Comparison of ENCODE assay signal across 10 cellular contexts in the genomic region with DNA sequence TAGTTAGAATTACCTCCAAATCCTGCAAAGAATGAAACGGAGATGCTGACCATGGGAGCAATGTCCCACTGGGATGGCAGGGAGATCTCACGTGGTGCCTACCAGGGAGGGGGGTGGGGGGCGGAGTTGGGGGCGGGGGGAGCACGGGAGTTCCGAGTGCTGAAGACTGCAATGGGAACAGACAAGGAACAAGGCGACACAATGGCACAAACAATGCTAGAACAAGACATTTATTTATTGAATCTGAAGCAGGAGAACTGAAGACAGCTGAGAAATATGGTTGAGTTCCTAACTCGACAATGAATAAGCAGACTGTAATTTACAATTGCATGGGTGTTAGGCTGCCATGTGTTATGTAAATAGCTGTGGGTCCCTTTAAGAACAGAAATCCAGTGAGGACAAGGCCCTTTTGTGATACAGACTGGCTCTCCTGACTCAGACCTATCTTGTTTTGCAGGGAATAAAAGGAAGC.
A peak's percentile ranks its signal among the peaks of the same experiment; 100 is the strongest.
DNase-seq lines count a peak whose midpoint lies in the region; ATAC-seq and TF ChIP-seq lines count a peak whose summit lies in the region.
"Had no signal": no experiment of that assay in that cellular context is flagged by ENCODE, and none has a peak within 500 bp of the region (broad histone marks: within the 10 kb centered on the region; RNA-seq: fewer than 3 reads in every experiment).

No MANE protein-coding gene starts in this region.

- DNase-seq in Calu3 (no peak), NT2/D1 (ENCODE audit: low read depth, low spot score) (peak; percentile 81), cardiac muscle cell (ENCODE audit: low read depth in 1 of 2, low spot score in 1 of 2) (peak; percentile 32 to 36), SW 1271 (lab: John Stamatoyannopoulos, UW) (no peak)
- DNase-seq in activated CD4-positive, alpha-beta T cell treated with anti-CD3 and anti-CD28 coated beads for 48 hours, result no peak
- DNase-seq: activated effector memory CD4-positive, alpha-beta T cell treated with Interleukin-2 at 50 U/mL for 16 hours; NCI-H510A had no signal

- intact Hi-C loops in Calu3 (cut with micrococcal nuclease; ENCODE audit: unreplicated experiment), result loop anchor here (2.0 to 10.0 kb wide), 7 partner anchors 43 to 1273 kb away; partner anchors contain the start of genes CCNB2 and MINDY2

- H3K27ac Mint-ChIP-seq in Calu3 (ENCODE audit: unreplicated experiment), result peak overlapping the region; percentile 62

- BruUV-seq in Calu3 (replicated peaks; lab: Mats Ljungman, UMichigan), result no TSS peak

- H3K4me3 Mint-ChIP-seq in Calu3 (ENCODE audit: low read depth, unreplicated experiment), result peak overlapping the region; percentile 8

- H3K36me3 ChIP-seq in NT2/D1 (ENCODE audit: insufficient read depth, insufficient read length, low read length) (no peaks in the 10 kb centered on the region), cardiac muscle cell (no peaks in the 10 kb centered on the region), neuron (ENCODE audit: insufficient read depth, low read length) (no peaks in the 10 kb centered on the region)

- peaks cover 11% of the 10 kb centered on the region for H3K4me1 ChIP-seq in NT2/D1 (ENCODE audit: insufficient read depth, insufficient read length)
- peaks cover 21% of the 10 kb centered on the region for H3K4me1 ChIP-seq in cardiac muscle cell (ENCODE audit: low read depth)
- peaks cover 11% of the 10 kb centered on the region for H3K4me1 ChIP-seq in neuron (ENCODE audit: insufficient read depth, low read length)

- H2AFZ ChIP-seq in neuron (ENCODE audit: low read depth, low read length), result peak overlapping the region; percentile 37

- H3K9me3 ChIP-seq in NT2/D1 (ENCODE audit: insufficient read depth, low read length) (no peaks in the 10 kb centered on the region), cardiac muscle cell (ENCODE audit: low read depth) (no peaks in the 10 kb centered on the region), neuron (ENCODE audit: low read length) (no peaks in the 10 kb centered on the region)

- no peaks in the 10 kb centered on the region for H3K9me3 Mint-ChIP-seq in Calu3 (ENCODE audit: low read depth, unreplicated experiment)

- no peak overlapping the region for H3K9ac ChIP-seq in NT2/D1 (ENCODE audit: insufficient read length, low read depth)

- CTCF ChIA-PET in Calu3 (lab: Charles Lee), result interaction anchor here (0.6 to 1.6 kb wide), 3 partner anchors 233 to 541 kb away, joined by 3 to 7 read pairs (median 3); partner anchors contain the start of gene MINDY2

- H3K27me3 ChIP-seq in NT2/D1 (ENCODE audit: insufficient read depth, insufficient read length) (no peaks in the 10 kb centered on the region), cardiac muscle cell (no peaks in the 10 kb centered on the region), neuron (ENCODE audit: insufficient read depth, low read length) (no peaks in the 10 kb centered on the region)

- no peaks in the 10 kb centered on the region for H3K27me3 Mint-ChIP-seq in Calu3 (ENCODE audit: unreplicated experiment)

- TF ChIP-seq CTCF in Calu3 (IDR thresholded peaks at IDR 0.05; ENCODE audit: unreplicated experiment) (no peak), cardiac muscle cell (IDR thresholded peaks at IDR 0.05; ENCODE audit: low read depth, low read length) (no peak)

- H3K4me3 ChIP-seq in NT2/D1 (ENCODE audit: insufficient read length, low read depth) (no peak overlapping the region), cardiac muscle cell (no peak overlapping the region), neuron (ENCODE audit: low read length) (peak overlapping the region; percentile 41)

- ATAC-seq in HG03108 (IDR thresholded peaks at IDR 0.05; ENCODE audit: unreplicated experiment) (no peak), GM18870 (IDR thresholded peaks at IDR 0.05; ENCODE audit: unreplicated experiment) (no peak)

- peak overlapping the region; percentile 78 for H3K27ac ChIP-seq in cardiac muscle cell

- H3K36me3 Mint-ChIP-seq in Calu3 (ENCODE audit: insufficient read depth, unreplicated experiment), result no peaks in the 10 kb centered on the region

- H3K4me1 Mint-ChIP-seq in Calu3 (ENCODE audit: low read depth, unreplicated experiment), result peaks cover 60% of the 10 kb centered on the region

Comparison
In these comparisons a context has a peak if more than half of its experiments do, and no peak if none do; other contexts are left out.
1. DNase-seq: peak in NT2/D1 (single experiment) and cardiac muscle cell (2 of 2); none in Calu3 (single experiment), SW 1271 (0 of 2) and activated CD4-positive, alpha-beta T cell treated with anti-CD3 and anti-CD28 coated beads for 48 hours (single experiment).